ENCODE assay signal across 1 cellular context in the genomic region with DNA sequence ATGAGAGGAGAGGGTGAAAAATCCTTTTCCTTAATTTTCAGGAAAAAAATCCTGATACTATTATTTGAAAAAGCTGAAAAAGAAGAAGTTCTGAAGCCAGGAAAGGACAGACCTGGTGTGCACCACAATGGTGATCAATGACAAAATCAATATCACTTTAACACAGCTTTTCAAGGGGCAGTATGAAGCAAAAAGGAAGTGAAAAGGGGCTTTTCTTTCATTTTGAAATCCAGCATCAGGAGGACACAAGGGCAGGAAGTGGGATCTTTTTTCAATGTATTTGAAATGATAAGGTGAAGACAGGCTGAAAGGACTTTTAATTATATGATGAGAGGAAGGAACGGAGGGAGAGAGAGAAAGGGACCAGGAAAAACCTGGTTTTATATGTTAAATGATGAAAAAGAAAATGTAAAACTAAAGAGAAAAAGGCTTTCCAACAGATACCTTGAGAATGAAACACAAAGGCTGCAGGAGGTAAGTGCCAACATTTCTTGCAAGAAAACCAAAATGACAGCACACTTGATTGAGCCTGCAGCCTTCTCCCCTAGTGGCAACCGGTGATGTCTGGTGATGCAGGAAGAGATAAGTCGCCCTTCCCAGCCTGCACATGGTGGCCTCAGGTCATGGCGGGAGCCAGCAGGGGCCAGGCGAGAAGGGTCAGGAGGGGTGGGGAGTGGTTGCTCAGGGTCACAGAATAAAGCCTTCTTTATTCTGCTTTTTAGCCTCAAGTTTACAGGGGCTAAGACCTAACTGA.
A peak's percentile ranks its signal among the peaks of the same experiment; 100 is the strongest.
TF ChIP-seq lines count a peak whose summit lies in the region.

No MANE protein-coding gene starts in this region.

TF ChIP-seq in GM12878, 131 proteins besides CTCF, POLR2A, EP300 and RAD21:
- TF ChIP-seq MYB (IDR thresholded peaks at IDR 0.05; ENCODE audit: borderline replicate concordance, low read depth, low read length) (no peak), SPI1 (IDR thresholded peaks at IDR 0.05; ENCODE audit: borderline replicate concordance, insufficient read depth, low read depth, low read length) (peak; percentile 45; the same call in 1 of the 2 replicates)
- TF ChIP-seq, protein P1, sequence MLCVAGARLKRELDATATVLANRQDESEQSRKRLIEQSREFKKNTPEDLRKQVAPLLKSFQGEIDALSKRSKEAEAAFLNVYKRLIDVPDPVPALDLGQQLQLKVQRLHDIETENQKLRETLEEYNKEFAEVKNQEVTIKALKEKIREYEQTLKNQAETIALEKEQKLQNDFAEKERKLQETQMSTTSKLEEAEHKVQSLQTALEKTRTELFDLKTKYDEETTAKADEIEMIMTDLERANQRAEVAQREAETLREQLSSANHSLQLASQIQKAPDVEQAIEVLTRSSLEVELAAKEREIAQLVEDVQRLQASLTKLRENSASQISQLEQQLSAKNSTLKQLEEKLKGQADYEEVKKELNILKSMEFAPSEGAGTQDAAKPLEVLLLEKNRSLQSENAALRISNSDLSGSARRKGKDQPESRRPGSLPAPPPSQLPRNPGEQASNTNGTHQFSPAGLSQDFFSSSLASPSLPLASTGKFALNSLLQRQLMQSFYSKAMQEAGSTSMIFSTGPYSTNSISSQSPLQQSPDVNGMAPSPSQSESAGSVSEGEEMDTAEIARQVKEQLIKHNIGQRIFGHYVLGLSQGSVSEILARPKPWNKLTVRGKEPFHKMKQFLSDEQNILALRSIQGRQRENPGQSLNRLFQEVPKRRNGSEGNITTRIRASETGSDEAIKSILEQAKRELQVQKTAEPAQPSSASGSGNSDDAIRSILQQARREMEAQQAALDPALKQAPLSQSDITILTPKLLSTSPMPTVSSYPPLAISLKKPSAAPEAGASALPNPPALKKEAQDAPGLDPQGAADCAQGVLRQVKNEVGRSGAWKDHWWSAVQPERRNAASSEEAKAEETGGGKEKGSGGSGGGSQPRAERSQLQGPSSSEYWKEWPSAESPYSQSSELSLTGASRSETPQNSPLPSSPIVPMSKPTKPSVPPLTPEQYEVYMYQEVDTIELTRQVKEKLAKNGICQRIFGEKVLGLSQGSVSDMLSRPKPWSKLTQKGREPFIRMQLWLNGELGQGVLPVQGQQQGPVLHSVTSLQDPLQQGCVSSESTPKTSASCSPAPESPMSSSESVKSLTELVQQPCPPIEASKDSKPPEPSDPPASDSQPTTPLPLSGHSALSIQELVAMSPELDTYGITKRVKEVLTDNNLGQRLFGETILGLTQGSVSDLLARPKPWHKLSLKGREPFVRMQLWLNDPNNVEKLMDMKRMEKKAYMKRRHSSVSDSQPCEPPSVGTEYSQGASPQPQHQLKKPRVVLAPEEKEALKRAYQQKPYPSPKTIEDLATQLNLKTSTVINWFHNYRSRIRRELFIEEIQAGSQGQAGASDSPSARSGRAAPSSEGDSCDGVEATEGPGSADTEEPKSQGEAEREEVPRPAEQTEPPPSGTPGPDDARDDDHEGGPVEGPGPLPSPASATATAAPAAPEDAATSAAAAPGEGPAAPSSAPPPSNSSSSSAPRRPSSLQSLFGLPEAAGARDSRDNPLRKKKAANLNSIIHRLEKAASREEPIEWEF (IDR thresholded peaks at IDR 0.05; ENCODE audit: insufficient replicate concordance, low read depth, low read length) = peak; percentile 85
TF ChIP-seq in GM12878: peak in this region for 2.
